25 cellular contexts compared by ENCODE assay signal in the genomic region with DNA sequence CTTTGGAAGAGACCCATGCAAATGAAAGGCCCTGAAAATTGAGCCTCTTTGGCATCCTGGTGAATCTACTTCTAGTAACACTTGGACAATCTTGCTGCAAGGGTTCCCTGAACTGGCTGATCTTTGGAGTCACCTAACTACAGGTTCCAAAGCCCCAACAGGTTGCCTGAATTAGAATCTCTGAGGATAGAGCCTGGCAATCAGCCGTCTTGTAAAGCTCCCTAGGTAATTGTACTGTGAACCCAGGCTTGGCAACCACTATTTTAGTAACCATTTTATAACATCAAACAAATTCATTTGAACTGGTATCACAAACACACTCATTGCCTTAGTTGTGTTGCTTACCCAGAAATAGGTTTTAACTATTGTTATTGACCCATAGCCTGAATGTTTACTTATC. TPM values are rescaled to one million over a fixed set of nuclear protein-coding genes. Genes with fewer than 3 reads are reported as not detected.
DNase-seq lines count a peak whose midpoint lies in the region; ATAC-seq, FAIRE-seq and TF ChIP-seq lines count a peak whose summit lies in the region.
"Had no signal": no experiment of that assay in that cellular context is flagged by ENCODE, and none has a peak within 500 bp of the region (broad histone marks: within the 10 kb centered on the region; RNA-seq: fewer than 3 reads in every experiment).

No MANE protein-coding gene starts in this region.

- WGBS in HepG2 (ENCODE audit: low lambda C conversion rate), result 78% methylated on average over 1 of the region's 1 CpG
- WGBS in right lobe of liver (ENCODE audit: insufficient coverage, low coverage, low lambda C conversion rate, missing lambda C conversion rate), result 10% methylated on average over 1 of the region's 1 CpG

- H3K27ac ChIP-seq in HepG2 (ENCODE audit: extremely low read length, insufficient read depth, low read length), result peak overlapping the region; percentile 55
- H3K27ac ChIP-seq in right lobe of liver, result peak overlapping the region; percentile 19 to 68 (median 38)
- H3K27ac ChIP-seq: BLaER1 had no signal

- H3K27me3 ChIP-seq in HepG2 (ENCODE audit: control insufficient read depth in 1 of 2, insufficient read depth in 2 of 2, low read length in 2 of 2), result 0 out of 5 replicates have a peak, but pooled peaks cover 0 to 2% of the 10 kb centered on the region in 2 experiments
- no peaks in the 10 kb centered on the region for H3K27me3 ChIP-seq in right lobe of liver
- H3K27me3 ChIP-seq: BE2C, BLaER1 had no signal

- H3K4me1 Mint-ChIP-seq in T-helper 17 cell (peaks cover 19% of the 10 kb centered on the region), MCF 10A (ENCODE audit: insufficient read depth, unreplicated experiment) (peaks cover 6% of the 10 kb centered on the region)

- no peaks in the 10 kb centered on the region for H4K20me1 ChIP-seq in HepG2 (ENCODE audit: insufficient read depth, low read length)
- H4K20me1 ChIP-seq: BLaER1 had no signal

- no peak overlapping the region for H3K4me3 ChIP-seq in HepG2 (replicated peaks in 1 of 3; ENCODE audit: insufficient read depth in 1 of 3, low read depth in 2 of 3, low read length in 3 of 3)
- H3K4me3 ChIP-seq in right lobe of liver, result no peak overlapping the region
- H3K4me3 ChIP-seq: BLaER1 had no signal

- TF ChIP-seq POLR2A in HepG2 (IDR thresholded peaks at IDR 0.05; ENCODE audit: insufficient read depth in 1 of 2, low read depth in 2 of 2, low read length in 2 of 2) (no peak), right lobe of liver (IDR thresholded peaks at IDR 0.05) (no peak)

- H3K9ac ChIP-seq in HepG2 (ENCODE audit: insufficient read depth, low read depth, low read length), result no peak overlapping the region
- H3K9ac ChIP-seq: BLaER1 had no signal

- POLR2A ChIA-PET in HepG2 (lab: Yijun Ruan, JAX) (interaction anchor here (3.9 kb wide), 1 partner anchor 18 kb away, joined by 34 read pairs; no protein-coding TSS in a partner anchor), MCF 10A (lab: Yijun Ruan, JAX) (no interaction called here)

- TF ChIP-seq CTCF in HepG2 (CRISPR knock-in tag; IDR thresholded peaks at IDR 0.05), result no peak
- TF ChIP-seq CTCF in right lobe of liver (IDR thresholded peaks at IDR 0.05), result no peak
- no peak for TF ChIP-seq CTCF in MCF 10A (IDR thresholded peaks at IDR 0.05; ENCODE audit: unreplicated experiment)

- TF ChIP-seq RAD21 in HepG2 (CRISPR knock-in tag; IDR thresholded peaks at IDR 0.05), result no peak

- FAIRE-seq in HepG2 (lab: Jason Lieb, UNC), result no peak
- FAIRE-seq: G401.6, GM12878, GM12892, GM18507 had no signal

- ATAC-seq in T-helper 17 cell (no peak), left colon (peak; percentile 17), HepG2 (no peak), right lobe of liver (peak; percentile 8 to 58 (median 39)), HG02884 (IDR thresholded peaks at IDR 0.05; ENCODE audit: unreplicated experiment) (no peak)
- ATAC-seq: GM12878 had no signal

- no peaks in the 10 kb centered on the region for H3K9me3 Mint-ChIP-seq in MCF 10A (ENCODE audit: unreplicated experiment)
- H3K9me3 Mint-ChIP-seq: CD4-positive, alpha-beta memory T cell; CD4-positive, CD25-positive, alpha-beta regulatory T cell; CD8-positive, alpha-beta memory T cell had no signal

- H3K4me2 ChIP-seq in HepG2 (ENCODE audit: low read depth, low read length), result no peak overlapping the region
- H3K4me2 ChIP-seq: BLaER1 had no signal

- no peaks in the 10 kb centered on the region for H3K36me3 ChIP-seq in HepG2 (replicated peaks in 1 of 2; ENCODE audit: control insufficient read depth in 1 of 2, insufficient read depth in 2 of 2, low read length in 2 of 2)
- H3K36me3 ChIP-seq in right lobe of liver, result no peaks in the 10 kb centered on the region
- H3K36me3 ChIP-seq: BE2C, BLaER1 had no signal

- H3K4me1 ChIP-seq in HepG2 (ENCODE audit: insufficient read depth, low read length), result peaks cover 72% of the 10 kb centered on the region
- H3K4me1 ChIP-seq in right lobe of liver, result peaks cover 0 to 58% (median 17%) of the 10 kb centered on the region in 4 donors
- H3K4me1 ChIP-seq: BE2C had no signal

- DNase-seq in T-helper 17 cell, result no peak
- DNase-seq in left colon, result no peak
- no peak for DNase-seq in HepG2 (ENCODE audit: low spot score)
- peak in 1 of 3 donors; percentile 71 for DNase-seq in right lobe of liver
- DNase-seq in MCF 10A (ENCODE audit: unreplicated experiment), result no peak
- no peak for DNase-seq in cortex of kidney (lab: John Stamatoyannopoulos, UW)
- no peak for DNase-seq in NCI-H128 (lab: John Stamatoyannopoulos, UW; ENCODE audit: unreplicated experiment)
- DNase-seq: 8988T; ACHN; BE2C; C1 segment of cervical spinal cord; CD4-positive, alpha-beta memory T cell; CD4-positive, CD25-positive, alpha-beta regulatory T cell; CD8-positive, alpha-beta memory T cell; COR-L47; DMS79 treated with DMSO at 0.1 percent for 48 hours; GF-D8 had no signal

- H2AFZ ChIP-seq in HepG2 (ENCODE audit: low read length), result no peak overlapping the region

- H3K36me3 Mint-ChIP-seq in T-helper 17 cell (ENCODE audit: low read depth) (no peaks in the 10 kb centered on the region), MCF 10A (ENCODE audit: insufficient read depth, unreplicated experiment) (no peaks in the 10 kb centered on the region)
- H3K36me3 Mint-ChIP-seq: CD14-positive monocyte; CD4-positive, alpha-beta memory T cell; CD4-positive, CD25-positive, alpha-beta regulatory T cell had no signal

- no peaks in the 10 kb centered on the region for H3K79me2 ChIP-seq in HepG2 (ENCODE audit: insufficient read depth, low read length)

- CTCF ChIA-PET in HepG2 (lab: Yijun Ruan, JAX; ENCODE audit: low intra/inter-chr PET ratio, low total read pairs), result no interaction called here
- CTCF ChIA-PET in MCF 10A (lab: Yijun Ruan, JAX), result interaction anchor here (0.7 to 1.2 kb wide), 2 partner anchors 101 to 115 kb away, joined by 4 read pairs; no protein-coding TSS in a partner anchor

- H3K9me3 ChIP-seq in T-helper 17 cell (ENCODE audit: control insufficient read depth, low read length, poor library complexity, severe bottlenecking) (no peaks in the 10 kb centered on the region), HepG2 (ENCODE audit: low read length) (no peaks in the 10 kb centered on the region), right lobe of liver (no peaks in the 10 kb centered on the region)
- H3K9me3 ChIP-seq: BE2C had no signal

- H3K27ac Mint-ChIP-seq in T-helper 17 cell (peak overlapping the region; percentile 24), MCF 10A (ENCODE audit: low read depth, unreplicated experiment) (no peak overlapping the region)
- H3K27ac Mint-ChIP-seq: CD14-positive monocyte had no signal

- intact Hi-C loops in left colon (cut with DNase I, micrococcal nuclease), result no loop called here
- intact Hi-C loops in HepG2 (cut with micrococcal nuclease; ENCODE audit: unreplicated experiment), result no loop called here
- intact Hi-C loops in right lobe of liver (cut with DNase I), result no loop called here
- intact Hi-C loops in MCF 10A (cut with micrococcal nuclease), result no loop called here

- H3K4me3 Mint-ChIP-seq in T-helper 17 cell (no peak overlapping the region), MCF 10A (ENCODE audit: unreplicated experiment) (no peak overlapping the region)
- H3K4me3 Mint-ChIP-seq: CD14-positive monocyte had no signal

- no peak for TF ChIP-seq EP300 in HepG2 (IDR thresholded peaks at IDR 0.05; ENCODE audit: low read depth in 2 of 2, low read length in 2 of 2)
- no peak for TF ChIP-seq EP300 in HepG2 (CRISPR knock-in tag; IDR thresholded peaks at IDR 0.05; ENCODE audit: borderline replicate concordance)

- H3K27me3 Mint-ChIP-seq in T-helper 17 cell (peaks cover 22% of the 10 kb centered on the region), MCF 10A (ENCODE audit: insufficient read depth, unreplicated experiment) (no peaks in the 10 kb centered on the region)

- in situ Hi-C loops in HepG2 (cut with HindIII; ENCODE audit: extremely low pct_ligation_motif_present, low pct_unique_long_range_greater_than_20kb), result no loop called here

- BruUV-seq in HepG2 (replicated peaks; lab: Mats Ljungman, UMichigan), result no TSS peak
- no TSS peak for BruUV-seq in MCF 10A (replicated peaks; lab: Mats Ljungman, UMichigan)

RNA-seq across cellular contexts. Expression of gene PAQR9, which starts 20.1 kb away (rescaled TPM):
- total RNA-seq in T-helper 17 cell (not detected), left colon (not detected), HepG2 (2016; rRNA removed; fragmentation: Illumina TruSeq; extraction: Trizol) (10.3 and 10.4 TPM in 2 replicates), right lobe of liver (10 to 100 TPM; 10.2 to 18.6 (median 12.6) TPM), MCF 10A (2022) (not detected in 2 replicates)
- 3.6 and 3.8 TPM in 2 replicates for total RNA-seq in HepG2 (2016; cell fraction: cytosol; rRNA removed; fragmentation: Illumina TruSeq; extraction: Trizol; ENCODE audit: low read depth)
- total RNA-seq in HepG2 (2016; cell fraction: insoluble cytoplasmic fraction; rRNA removed; fragmentation: Illumina TruSeq; extraction: Trizol), result 10.3 and 10.5 TPM in 2 replicates
- total RNA-seq in HepG2 (2016; cell fraction: membrane; rRNA removed; fragmentation: Illumina TruSeq; extraction: Trizol), result 12.0 and 13.5 TPM in 2 replicates
- total RNA-seq in HepG2 (2016; cell fraction: nucleus; rRNA removed; fragmentation: Illumina TruSeq; extraction: Trizol), result 9.3 and 10.1 TPM in 2 replicates
- polyA plus RNA-seq in HepG2 (2011; rRNA removed), result 3.7 and 8.4 TPM in 2 replicates
- 4.9 and 6.5 TPM in 2 replicates for polyA plus RNA-seq in HepG2 (2011; cell fraction: cytosol; rRNA removed)
- 8.2 and 13.0 TPM in 2 replicates for polyA plus RNA-seq in HepG2 (2011; cell fraction: nucleus; rRNA removed)
- polyA plus RNA-seq in HepG2 (2012), result 9.1 and 16.7 TPM in 2 replicates
- 4.6 and 5.9 TPM in 2 replicates for polyA plus RNA-seq in HepG2 (2016; cell fraction: cytosol; fragmentation: Illumina TruSeq; extraction: Trizol; ENCODE audit: low read depth)
- polyA plus RNA-seq in HepG2 (2016; cell fraction: insoluble cytoplasmic fraction; fragmentation: Illumina TruSeq; extraction: Trizol; ENCODE audit: low read depth), result 13.7 and 14.1 TPM in 2 replicates
- polyA plus RNA-seq in HepG2 (2016; cell fraction: membrane; fragmentation: Illumina TruSeq; extraction: Trizol; ENCODE audit: low read depth), result 12.2 and 13.8 TPM in 2 replicates
- polyA plus RNA-seq in HepG2 (2016; cell fraction: nucleus; fragmentation: Illumina TruSeq; extraction: Trizol; ENCODE audit: insufficient read depth, low read depth), result 16.0 and 16.8 TPM in 2 replicates
- 26.7 TPM in 1 of 2 replicates, not detected in the other for polyA minus RNA-seq in HepG2 (2011; rRNA and poly(A)+ RNA removed; ENCODE audit: low replicate concordance)
- 5.5 and 9.2 TPM in 2 replicates for polyA minus RNA-seq in HepG2 (2011; cell fraction: cytosol; rRNA and poly(A)+ RNA removed)
- 10.3 and 15.8 TPM in 2 replicates for polyA minus RNA-seq in HepG2 (2011; cell fraction: nucleus; rRNA and poly(A)+ RNA removed)
- total RNA-seq: CD4-positive, alpha-beta memory T cell; CD4-positive, CD25-positive, alpha-beta regulatory T cell; CD8-positive, alpha-beta memory T cell; GM12878 had no signal
- polyA plus RNA-seq: AG04450; CD14-positive monocyte; CD4-positive, alpha-beta memory T cell; CD4-positive, CD25-positive, alpha-beta regulatory T cell; CD8-positive, alpha-beta memory T cell; GM12878 had no signal

RNA-seq across cellular contexts. Expression of gene PCOLCE2, which starts 54.5 kb away (rescaled TPM):
- total RNA-seq in T-helper 17 cell (not detected), left colon (1 to 10 TPM; 2.6 to 2.9 TPM), HepG2 (2016; rRNA removed; fragmentation: Illumina TruSeq; extraction: Trizol) (1.1 and 2.0 TPM in 2 replicates), right lobe of liver (1 to 10 TPM; 1.8 to 9.7 (median 3.8) TPM), MCF 10A (2022) (3.2 and 3.4 TPM in 2 replicates)
- 0.40 and 0.71 TPM in 2 replicates for total RNA-seq in HepG2 (2016; cell fraction: cytosol; rRNA removed; fragmentation: Illumina TruSeq; extraction: Trizol; ENCODE audit: low read depth)
- 2.0 and 2.1 TPM in 2 replicates for total RNA-seq in HepG2 (2016; cell fraction: insoluble cytoplasmic fraction; rRNA removed; fragmentation: Illumina TruSeq; extraction: Trizol)
- total RNA-seq in HepG2 (2016; cell fraction: membrane; rRNA removed; fragmentation: Illumina TruSeq; extraction: Trizol), result 0.71 and 1.1 TPM in 2 replicates
- total RNA-seq in HepG2 (2016; cell fraction: nucleus; rRNA removed; fragmentation: Illumina TruSeq; extraction: Trizol), result 1.5 and 2.6 TPM in 2 replicates
- 0.71 and 0.74 TPM in 2 replicates for polyA plus RNA-seq in HepG2 (2011; rRNA removed)
- 0.46 and 1.2 TPM in 2 replicates for polyA plus RNA-seq in HepG2 (2011; cell fraction: cytosol; rRNA removed)
- polyA plus RNA-seq in HepG2 (2011; cell fraction: nucleus; rRNA removed), result 0.55 and 0.87 TPM in 2 replicates
- 0.87 and 2.5 TPM in 2 replicates for polyA plus RNA-seq in HepG2 (2012)
- polyA plus RNA-seq in HepG2 (2016; cell fraction: cytosol; fragmentation: Illumina TruSeq; extraction: Trizol; ENCODE audit: low read depth), result 0.47 and 1.1 TPM in 2 replicates
- 1.1 and 1.3 TPM in 2 replicates for polyA plus RNA-seq in HepG2 (2016; cell fraction: insoluble cytoplasmic fraction; fragmentation: Illumina TruSeq; extraction: Trizol; ENCODE audit: low read depth)
- 1.00 and 1.6 TPM in 2 replicates for polyA plus RNA-seq in HepG2 (2016; cell fraction: membrane; fragmentation: Illumina TruSeq; extraction: Trizol; ENCODE audit: low read depth)
- polyA plus RNA-seq in HepG2 (2016; cell fraction: nucleus; fragmentation: Illumina TruSeq; extraction: Trizol; ENCODE audit: insufficient read depth, low read depth), result 3.8 and 6.0 TPM in 2 replicates
- 0.60 and 25.3 TPM in 2 replicates for polyA minus RNA-seq in HepG2 (2011; rRNA and poly(A)+ RNA removed; ENCODE audit: low replicate concordance)
- polyA minus RNA-seq in HepG2 (2011; cell fraction: cytosol; rRNA and poly(A)+ RNA removed), result 1.7 TPM in 1 of 2 replicates, not detected in the other
- 0.52 and 1.5 TPM in 2 replicates for polyA minus RNA-seq in HepG2 (2011; cell fraction: nucleus; rRNA and poly(A)+ RNA removed)
- total RNA-seq: CD4-positive, alpha-beta memory T cell; CD4-positive, CD25-positive, alpha-beta regulatory T cell; CD8-positive, alpha-beta memory T cell had no signal
- polyA plus RNA-seq: CD14-positive monocyte; CD4-positive, alpha-beta memory T cell; CD4-positive, CD25-positive, alpha-beta regulatory T cell; CD8-positive, alpha-beta memory T cell had no signal

RNA-seq across cellular contexts. Expression of gene U2SURP, which starts 58.0 kb away (rescaled TPM):
- 100 to 1,000 TPM; 145 to 171 TPM for total RNA-seq in T-helper 17 cell
- total RNA-seq in left colon, result 10 to 100 TPM; 55.1 to 69.1 TPM
- total RNA-seq in HepG2 (2016; rRNA removed; fragmentation: Illumina TruSeq; extraction: Trizol), result 173 and 250 TPM in 2 replicates
- total RNA-seq in HepG2 (2016; cell fraction: cytosol; rRNA removed; fragmentation: Illumina TruSeq; extraction: Trizol; ENCODE audit: low read depth), result 14.1 and 18.4 TPM in 2 replicates
- 173 and 234 TPM in 2 replicates for total RNA-seq in HepG2 (2016; cell fraction: insoluble cytoplasmic fraction; rRNA removed; fragmentation: Illumina TruSeq; extraction: Trizol)
- 38.5 and 45.7 TPM in 2 replicates for total RNA-seq in HepG2 (2016; cell fraction: membrane; rRNA removed; fragmentation: Illumina TruSeq; extraction: Trizol)
- total RNA-seq in HepG2 (2016; cell fraction: nucleus; rRNA removed; fragmentation: Illumina TruSeq; extraction: Trizol), result 249 and 251 TPM in 2 replicates
- 41.3 and 55.9 TPM in 2 replicates for polyA plus RNA-seq in HepG2 (2011; rRNA removed)
- 8.6 and 12.8 TPM in 2 replicates for polyA plus RNA-seq in HepG2 (2011; cell fraction: cytosol; rRNA removed)
- 39.7 and 59.0 TPM in 2 replicates for polyA plus RNA-seq in HepG2 (2011; cell fraction: nucleus; rRNA removed)
- 63.0 and 109 TPM in 2 replicates for polyA plus RNA-seq in HepG2 (2012)
- polyA plus RNA-seq in HepG2 (2016; cell fraction: cytosol; fragmentation: Illumina TruSeq; extraction: Trizol; ENCODE audit: low read depth), result 3.4 and 3.6 TPM in 2 replicates
- polyA plus RNA-seq in HepG2 (2016; cell fraction: insoluble cytoplasmic fraction; fragmentation: Illumina TruSeq; extraction: Trizol; ENCODE audit: low read depth), result 156 and 157 TPM in 2 replicates
- 9.2 and 11.6 TPM in 2 replicates for polyA plus RNA-seq in HepG2 (2016; cell fraction: membrane; fragmentation: Illumina TruSeq; extraction: Trizol; ENCODE audit: low read depth)
- 227 and 232 TPM in 2 replicates for polyA plus RNA-seq in HepG2 (2016; cell fraction: nucleus; fragmentation: Illumina TruSeq; extraction: Trizol; ENCODE audit: insufficient read depth, low read depth)
- 58.3 and 119 TPM in 2 replicates for polyA minus RNA-seq in HepG2 (2011; rRNA and poly(A)+ RNA removed; ENCODE audit: low replicate concordance)
- polyA minus RNA-seq in HepG2 (2011; cell fraction: cytosol; rRNA and poly(A)+ RNA removed), result 33.5 and 35.1 TPM in 2 replicates
- 254 and 272 TPM in 2 replicates for polyA minus RNA-seq in HepG2 (2011; cell fraction: nucleus; rRNA and poly(A)+ RNA removed)
- 10 to 100 TPM; 19.1 to 34.5 (median 26.9) TPM for total RNA-seq in right lobe of liver
- 131 and 146 TPM in 2 replicates for total RNA-seq in MCF 10A (2022)

Comparison
In these comparisons a context has a peak if more than half of its experiments do, and no peak if none do; other contexts are left out.
1. ATAC-seq: peak in left colon (single experiment) and right lobe of liver (4 of 4); none in T-helper 17 cell (single experiment), HepG2 (single experiment) and HG02884 (single experiment).